Comparison of ENCODE assay signal across 19 cellular contexts in genomic region chr12:13374783-13375182, GRCh38.
"Had no signal": no experiment of that assay in that cellular context is flagged by ENCODE, and none has a peak within 500 bp of the region (broad histone marks: within the 10 kb centered on the region; RNA-seq: fewer than 3 reads in every experiment).

No MANE protein-coding gene starts in this region.

- H3K9me3 Mint-ChIP-seq: activated T-helper 17 cell treated with anti-CD3 and anti-CD28 coated beads, Interleukin-2, amount 50 U/mL, for 72 hours; natural killer cell had no signal

- H3K36me3 ChIP-seq: brain microvascular endothelial cell, thyroid gland, upper lobe of right lung had no signal

- H3K9me3 ChIP-seq: thyroid gland, upper lobe of right lung had no signal

- H3K27me3 ChIP-seq: brain microvascular endothelial cell, thyroid gland, upper lobe of right lung had no signal

- H3K4me3 Mint-ChIP-seq: activated CD8-positive, alpha-beta T cell treated with anti-CD3 and anti-CD28 coated beads, Interleukin-2, amount 10 ng/mL, durations not matched to agents 7 days and 5 days; activated T-helper 17 cell treated with anti-CD3 and anti-CD28 coated beads, Interleukin-2, amount 50 U/mL, for 72 hours; endodermal cell; natural killer cell had no signal

- FAIRE-seq: kidney had no signal

- ATAC-seq: activated CD4-positive, CD25-positive, alpha-beta regulatory T cell treated with anti-CD3 and anti-CD28 coated beads, Interleukin-2, amount 50 U/mL, for 24 hours; activated CD8-positive, alpha-beta T cell treated with anti-CD3 and anti-CD28 coated beads, Interleukin-2, amount 10 ng/mL, durations not matched to agents 7 days and 5 days; activated naive CD4-positive, alpha-beta T cell treated with anti-CD3 and anti-CD28 coated beads, Interleukin-2, amount 50 U/mL, for 72 hours; activated T-helper 17 cell treated with anti-CD3 and anti-CD28 coated beads, Interleukin-2, amount 50 U/mL, for 72 hours; natural killer cell; stimulated activated naive CD8-positive, alpha-beta T cell treated with anti-CD3 and anti-CD28 coated beads, Interleukin-15, Interleukin-2, amounts not matched to agents 100 U/mL and 50 U/mL, for 24 hours; upper lobe of right lung had no signal

- H3K27ac Mint-ChIP-seq: activated CD8-positive, alpha-beta T cell treated with anti-CD3 and anti-CD28 coated beads, Interleukin-2, amount 10 ng/mL, durations not matched to agents 7 days and 5 days; activated naive CD4-positive, alpha-beta T cell treated with anti-CD3 and anti-CD28 coated beads, Interleukin-2, amount 50 U/mL, for 72 hours; activated T-helper 17 cell treated with anti-CD3 and anti-CD28 coated beads, Interleukin-2, amount 50 U/mL, for 72 hours; endodermal cell; natural killer cell; progenitor cell of endocrine pancreas had no signal

- H3K36me3 Mint-ChIP-seq: activated naive CD4-positive, alpha-beta T cell treated with anti-CD3 and anti-CD28 coated beads, Interleukin-2, amount 50 U/mL, for 72 hours; natural killer cell had no signal

- DNase-seq: activated CD4-positive, alpha-beta T cell treated with anti-CD3 and anti-CD28 coated beads, Interleukin-2, amount 50 U/mL, for 1 hour; activated CD8-positive, alpha-beta T cell treated with anti-CD3 and anti-CD28 coated beads, Interleukin-2, amount 10 ng/mL, durations not matched to agents 7 days and 5 days; activated T-cell treated with anti-CD3 and anti-CD28 coated beads, Interleukin-2, amount 50 U/mL, for 1 hour; aorta; brain microvascular endothelial cell; central memory CD4-positive, alpha-beta T cell; endodermal cell; kidney; natural killer cell; retina; stimulated activated CD4-positive, alpha-beta T cell treated with anti-CD3 and anti-CD28 coated beads, Interleukin-4, amount 100 ng/mL, for 24 hours; stimulated activated naive CD8-positive, alpha-beta T cell treated with anti-CD3 and anti-CD28 coated beads, Interleukin-15, Interleukin-2, amounts not matched to agents 100 U/mL and 50 U/mL, for 24 hours; thyroid gland; upper lobe of right lung had no signal

- H3K4me3 ChIP-seq: coronary artery, thyroid gland, upper lobe of right lung had no signal

- H3K27ac ChIP-seq: brain microvascular endothelial cell, coronary artery, thyroid gland, upper lobe of right lung had no signal

- H3K4me1 Mint-ChIP-seq: activated T-helper 17 cell treated with anti-CD3 and anti-CD28 coated beads, Interleukin-2, amount 50 U/mL, for 72 hours; natural killer cell had no signal
